Comparison of ENCODE assay signal across 7 cellular contexts in the genomic region with DNA sequence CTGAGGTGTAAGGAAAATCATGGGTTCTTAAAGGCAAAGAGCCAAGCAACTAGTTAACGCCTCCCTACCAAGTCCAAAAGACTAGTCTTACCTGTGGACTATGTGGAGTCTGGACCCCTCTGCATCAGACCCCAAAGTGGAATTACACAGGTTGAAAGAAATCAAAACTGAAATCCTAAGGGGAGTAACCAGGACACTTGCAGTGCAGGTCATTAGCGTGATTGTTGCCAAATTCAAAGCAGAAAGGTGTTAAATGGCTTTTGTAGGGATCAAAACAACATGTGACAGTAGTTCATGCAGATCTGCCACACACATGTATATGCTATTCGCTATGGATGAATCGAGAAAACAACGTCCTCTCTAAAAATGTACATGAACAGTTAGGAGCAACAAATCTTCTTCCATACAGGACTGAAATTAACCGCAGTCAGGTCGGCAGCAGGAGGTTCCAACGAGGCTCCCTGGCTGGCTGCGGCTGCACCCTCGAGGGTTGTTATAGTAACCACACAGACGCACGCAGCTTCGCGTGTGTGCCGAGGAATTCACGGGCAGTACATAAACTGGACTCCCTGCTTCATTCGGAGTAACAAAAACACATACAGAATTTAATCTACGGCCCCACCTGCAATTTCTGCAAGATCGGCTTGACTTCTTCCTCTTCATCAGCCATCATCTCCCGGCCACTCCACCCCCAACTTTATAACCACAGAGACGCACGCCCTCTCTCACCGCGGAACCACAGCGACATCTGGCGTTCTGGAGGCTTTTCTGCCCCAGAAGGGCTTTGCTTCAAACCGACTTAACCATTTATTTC. TPM values are rescaled to one million over a fixed set of nuclear protein-coding genes. Genes with fewer than 3 reads are reported as not detected.
DNase-seq lines count a peak whose midpoint lies in the region; ATAC-seq, FAIRE-seq and TF ChIP-seq lines count a peak whose summit lies in the region.

A gene with protein sequence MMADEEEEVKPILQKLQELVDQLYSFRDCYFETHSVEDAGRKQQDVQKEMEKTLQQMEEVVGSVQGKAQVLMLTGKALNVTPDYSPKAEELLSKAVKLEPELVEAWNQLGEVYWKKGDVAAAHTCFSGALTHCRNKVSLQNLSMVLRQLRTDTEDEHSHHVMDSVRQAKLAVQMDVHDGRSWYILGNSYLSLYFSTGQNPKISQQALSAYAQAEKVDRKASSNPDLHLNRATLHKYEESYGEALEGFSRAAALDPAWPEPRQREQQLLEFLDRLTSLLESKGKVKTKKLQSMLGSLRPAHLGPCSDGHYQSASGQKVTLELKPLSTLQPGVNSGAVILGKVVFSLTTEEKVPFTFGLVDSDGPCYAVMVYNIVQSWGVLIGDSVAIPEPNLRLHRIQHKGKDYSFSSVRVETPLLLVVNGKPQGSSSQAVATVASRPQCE (minus strand): TSS at position 687 of the 814 bp plus-strand sequence. CDS start 14 bp downstream, at position 673.

- H3K4me1 ChIP-seq in GM12878 (ENCODE audit: control insufficient read depth, insufficient read depth, low read length): 0 out of 2 replicates have a peak, but pooled peaks cover 3% of the 10 kb centered on the region
- peaks cover 0 to 20% (median 13%) of the 10 kb centered on the region in 4 donors for H3K4me1 ChIP-seq in sigmoid colon

- peak; percentile 54 for TF ChIP-seq POLR2A in GM12878 (IDR thresholded peaks at IDR 0.05; ENCODE audit: low read depth, low read length)
- no peak for TF ChIP-seq POLR2A in sigmoid colon (IDR thresholded peaks at IDR 0.05)

- TF ChIP-seq EP300 in GM12878 (IDR thresholded peaks at IDR 0.05; ENCODE audit: borderline replicate concordance in 1 of 2, control insufficient read depth in 1 of 2, low read depth in 2 of 2, low read length in 2 of 2) (peak in 1 of 2 experiments; percentile 43; a peak in 2 of 4 replicates), sigmoid colon (IDR thresholded peaks at IDR 0.05) (no peak)

- DNase-seq in GM18507 (ENCODE audit: extremely low spot score, insufficient read length, low read depth) (peak; percentile 73), NCI-H2081 (lab: John Stamatoyannopoulos, UW) (peak; percentile 74 to 83), T1000 (lab: John Stamatoyannopoulos, UW) (peak; percentile 72), GM12878 (ENCODE audit: low read depth, low spot score) (peak; percentile 70), iPS DF 4.7 (ENCODE audit: extremely low read depth, low spot score) (peak; percentile 44), sigmoid colon (peak; percentile 88)

- WGBS in GM12878 (ENCODE audit: insufficient coverage, insufficient replicate concordance, low lambda C conversion rate, missing lambda C conversion rate): 2% methylated on average over 27 of the region's 27 CpGs
- WGBS in sigmoid colon, 2 donors: 0 to 1% methylated on average over 27 of the region's 27 CpGs

- no peaks in the 10 kb centered on the region for H4K20me1 ChIP-seq in GM12878 (ENCODE audit: control insufficient read depth, insufficient read depth)

- no peak within 1 kb of the TSS for H3K27ac ChIP-seq in GM12878 (ENCODE audit: control insufficient read depth, insufficient read depth)
- peak within 1 kb of the TSS; percentile 53 to 72 (median 62) for H3K27ac ChIP-seq in sigmoid colon

- H2AFZ ChIP-seq in GM12878 (ENCODE audit: control insufficient read depth, low read depth, low read length): peak within 1 kb of the TSS; percentile 52

- ATAC-seq in HG03039 (IDR thresholded peaks at IDR 0.05; ENCODE audit: unreplicated experiment): peak; percentile 87
- peak; percentile 95 for ATAC-seq in GM12878

- RAD21 ChIA-PET in GM12878 (lab: Charles Lee; ENCODE audit: unreplicated experiment): interaction anchor here (1.3 kb wide), 1 partner anchor 23 kb away, joined by 3 read pairs; no protein-coding TSS in a partner anchor

- FAIRE-seq in GM18507 (lab: Jason Lieb, UNC) (peak; percentile 97), GM12878 (lab: Jason Lieb, UNC) (peak; percentile 89)

- H3K79me2 ChIP-seq in GM12878 (ENCODE audit: control insufficient read depth, insufficient read depth, low read length): peaks cover 5% of the 10 kb centered on the region

- in situ Hi-C loops in GM12878 (cut with MboI): no loop called here

- TF ChIP-seq CTCF in GM12878 (IDR thresholded peaks at IDR 0.05 in 2 of 3, conservative IDR thresholded peaks at IDR 0.05 in 1 of 3; ENCODE audit: control insufficient read depth in 2 of 3, extremely low read depth in 1 of 3, insufficient read depth in 1 of 3, low read depth in 3 of 3, low read length in 3 of 3) (peak; percentile 87 to 96 (median 96); a peak in 5 of 6 replicates), sigmoid colon (IDR thresholded peaks at IDR 0.05) (peak; percentile 66 to 88 (median 75))

- peak within 1 kb of the TSS; percentile 74 for H3K4me3 ChIP-seq in GM12878
- peak within 1 kb of the TSS; percentile 54 to 78 (median 62) for H3K4me3 ChIP-seq in sigmoid colon

- SMC1A ChIA-PET in GM12878 (lab: Charles Lee; ENCODE audit: uncharacterized antibody, unreplicated experiment): interaction anchor here (0.6 to 1.5 kb wide), 3 partner anchors 19 to 22 kb away, joined by 3 read pairs; no protein-coding TSS in a partner anchor

- intact Hi-C loops in GM12878 (cut with micrococcal nuclease; ENCODE audit: unreplicated experiment) (no loop called here), sigmoid colon (cut with DNase I) (no loop called here)

- H3K9ac ChIP-seq in GM12878 (ENCODE audit: control insufficient read depth, insufficient read depth, low read length): peak within 1 kb of the TSS; percentile 64

- POLR2A ChIA-PET in GM12878 (lab: Charles Lee): interaction anchor here (0.5 to 0.6 kb wide), 2 partner anchors 37 to 103 kb away, joined by 3 to 4 read pairs; no protein-coding TSS in a partner anchor

- BruUV-seq in GM12878 (replicated peaks; lab: Mats Ljungman, UMichigan): TSS peak; percentile 84

- TF ChIP-seq RAD21 in GM12878 (IDR thresholded peaks at IDR 0.05; ENCODE audit: insufficient read depth, low read depth, low read length): peak; percentile 76

- CTCF ChIA-PET in GM12878 (lab: Yijun Ruan, JAX): interaction anchor here (0.6 to 2.2 kb wide), 7 partner anchors 10 to 771 kb away, joined by 3 to 12 read pairs (median 4); no protein-coding TSS in a partner anchor

- H3K4me2 ChIP-seq in GM12878 (ENCODE audit: control insufficient read depth, insufficient read depth): peak within 1 kb of the TSS; percentile 91

- H3K9me3 ChIP-seq in GM12878 (replicated peaks; ENCODE audit: control insufficient read depth, insufficient read depth, low read length) (no peaks in the 10 kb centered on the region), sigmoid colon (no peaks in the 10 kb centered on the region)

- peaks cover 0 to 2% of the 10 kb centered on the region in 2 experiments; a peak in 1 of 4 replicates for H3K36me3 ChIP-seq in GM12878 (ENCODE audit: control insufficient read depth in 2 of 2, insufficient read depth in 2 of 2, low read length in 1 of 2)
- H3K36me3 ChIP-seq in sigmoid colon: peaks cover 2 to 17% (median 4%) of the 10 kb centered on the region in 4 donors

- H3K27me3 ChIP-seq in GM12878 (replicated peaks in 1 of 2; ENCODE audit: control insufficient read depth in 2 of 2, insufficient read depth in 2 of 2, low read length in 1 of 2): no peaks in the 10 kb centered on the region
- no peaks in the 10 kb centered on the region for H3K27me3 ChIP-seq in sigmoid colon

TF ChIP-seq in GM12878, 131 proteins besides CTCF, POLR2A, EP300 and RAD21 (continues in another document):
- TF ChIP-seq, protein P1, sequence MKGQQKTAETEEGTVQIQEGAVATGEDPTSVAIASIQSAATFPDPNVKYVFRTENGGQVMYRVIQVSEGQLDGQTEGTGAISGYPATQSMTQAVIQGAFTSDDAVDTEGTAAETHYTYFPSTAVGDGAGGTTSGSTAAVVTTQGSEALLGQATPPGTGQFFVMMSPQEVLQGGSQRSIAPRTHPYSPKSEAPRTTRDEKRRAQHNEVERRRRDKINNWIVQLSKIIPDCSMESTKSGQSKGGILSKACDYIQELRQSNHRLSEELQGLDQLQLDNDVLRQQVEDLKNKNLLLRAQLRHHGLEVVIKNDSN (IDR thresholded peaks at IDR 0.05; ENCODE audit: borderline replicate concordance, extremely low read length, insufficient read depth, low read depth, low read length): no peak
- 0 out of 2 replicates have a peak, but pooled peaks have one; percentile 31 for TF ChIP-seq PAX5 (IDR thresholded peaks at IDR 0.05; ENCODE audit: borderline replicate concordance, low read depth, low read length)
- peak; percentile 70; the same call in 1 of the 2 replicates for TF ChIP-seq TARDBP (IDR thresholded peaks at IDR 0.05; ENCODE audit: borderline replicate concordance)
- no peak for TF ChIP-seq KDM1A (IDR thresholded peaks at IDR 0.05; ENCODE audit: borderline replicate concordance)
- no peak for TF ChIP-seq NR2C2 (IDR thresholded peaks at IDR 0.05; ENCODE audit: borderline replicate concordance, control insufficient read depth, insufficient read length, low read depth)

RNA-seq across cellular contexts. Expression of the gene that starts here (rescaled TPM):
- total RNA-seq in GM12878 (2013; cell fraction: nucleolus; rRNA removed): 41.2 and 48.1 TPM in 2 replicates
- total RNA-seq in GM12878 (2014; rRNA removed) (11.4 and 11.8 TPM in 2 replicates), GM12878 (2014; rRNA removed; fragmentation: Illumina TruSeq; extraction: Trizol) (15.3 and 15.7 TPM in 2 replicates), GM12878 (2021) (15.9 and 16.6 TPM in 2 replicates), sigmoid colon (10 to 100 TPM in 2 of 4 donors, 1 to 10 TPM in 2; 6.8 to 16.3 (median 10.1) TPM)
- 3.9 TPM for polyA plus RNA-seq in GM12878 (2011; ENCODE audit: low read depth)
- polyA plus RNA-seq in GM12878 (2011; rRNA removed) (21.6 and 22.5 TPM in 2 replicates), GM12878 (2014; fragmentation: Illumina TruSeq; extraction: Trizol) (7.3 and 9.7 TPM in 2 replicates), GM12878 (2014; fragmentation: Nextera tagmentation; extraction: Ambion mirVana) (1 to 10 TPM; 6.9 to 7.6 TPM), GM12878 (2014; rRNA removed) (7.6 and 8.0 TPM in 2 replicates), GM12878 (2016; fragmentation: Nextera tagmentation; extraction: Ambion mirVana) (10 to 100 TPM; 20.9 to 21.3 TPM), sigmoid colon (1 to 10 TPM; 3.6 to 6.5 (median 5.3) TPM)
- 10.0 and 12.3 TPM in 2 replicates for polyA plus RNA-seq in GM12878 (2011; cell fraction: cytosol; rRNA removed)
- 14.1 and 15.1 TPM in 2 replicates for polyA plus RNA-seq in GM12878 (2011; cell fraction: nucleus; rRNA removed)
- polyA plus RNA-seq in GM12878 (2012): 5.0 and 10.2 TPM in 2 replicates
- 23.3 and 24.0 TPM in 2 replicates for polyA minus RNA-seq in GM12878 (2011; rRNA and poly(A)+ RNA removed)
- polyA minus RNA-seq in GM12878 (2011; cell fraction: cytosol; rRNA and poly(A)+ RNA removed): 6.1 and 8.8 TPM in 2 replicates
- 17.2 and 23.4 TPM in 2 replicates for polyA minus RNA-seq in GM12878 (2011; cell fraction: nucleus; rRNA and poly(A)+ RNA removed)
